Comparison of ENCODE assay signal across 31 cellular contexts in the genomic region with DNA sequence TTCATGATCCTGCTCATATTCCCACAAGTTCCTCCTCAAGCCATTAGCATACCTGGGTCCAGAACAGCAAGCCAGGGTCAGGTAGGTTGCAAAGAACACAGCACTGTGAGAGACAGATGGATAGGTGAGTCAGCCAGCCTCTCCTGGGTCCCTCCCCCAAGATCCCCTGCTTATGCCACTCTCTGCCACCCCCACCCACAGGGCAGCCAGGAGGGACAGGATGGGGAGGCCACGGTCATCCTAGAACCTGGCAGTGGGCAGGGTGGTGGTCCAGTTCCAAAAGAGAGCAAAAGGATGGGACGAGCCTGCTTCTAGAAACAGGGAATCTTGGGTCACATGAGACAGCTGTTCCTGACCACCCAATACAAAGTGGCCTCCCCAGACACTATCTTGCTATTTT. TPM values are rescaled to one million over a fixed set of nuclear protein-coding genes. Genes with fewer than 3 reads are reported as not detected.
"Had no signal": no experiment of that assay in that cellular context is flagged by ENCODE, and none has a peak within 500 bp of the region (broad histone marks: within the 10 kb centered on the region; RNA-seq: fewer than 3 reads in every experiment).

No MANE protein-coding gene starts in this region.

- H3K27me3 ChIP-seq: hepatocyte, neural progenitor cell, ovary, suprapubic skin, upper lobe of right lung had no signal

- H3K9me3 ChIP-seq: heart right ventricle, left lung, neutrophil, ovary, spleen, suprapubic skin, thoracic aorta, tibial artery, upper lobe of right lung had no signal

- H2AFZ ChIP-seq: hepatocyte, neural progenitor cell had no signal

- H3K27ac Mint-ChIP-seq: memory B cell; natural killer cell; neural progenitor cell; progenitor cell of endocrine pancreas; stimulated activated naive CD8-positive, alpha-beta T cell treated with anti-CD3 and anti-CD28 coated beads, Interleukin-15, Interleukin-2, amounts not matched to agents 100 ng/mL and 50 ng/mL, for 24 hours had no signal

- H3K4me1 ChIP-seq: heart right ventricle, left lung, upper lobe of right lung had no signal

- H3K4me3 Mint-ChIP-seq: memory B cell; naive B cell; natural killer cell; nephron progenitor cell; neural progenitor cell; stimulated activated effector memory CD8-positive, alpha-beta T cell treated with anti-CD3 and anti-CD28 coated beads, Interleukin-12 subunit alpha, Interleukin-12 subunit beta, amount 100 ng/mL, for 72 hours; stimulated activated naive CD8-positive, alpha-beta T cell treated with anti-CD3 and anti-CD28 coated beads, Interleukin-15, Interleukin-2, amounts not matched to agents 100 ng/mL and 50 ng/mL, for 24 hours had no signal

- H3K36me3 Mint-ChIP-seq: memory B cell; naive B cell; natural killer cell; neural progenitor cell; stimulated activated effector memory CD8-positive, alpha-beta T cell treated with anti-CD3 and anti-CD28 coated beads, Interleukin-12 subunit alpha, Interleukin-12 subunit beta, amount 100 ng/mL, for 72 hours had no signal

- H3K79me2 ChIP-seq: hepatocyte had no signal

- ATAC-seq: heart right ventricle; natural killer cell; right cardiac atrium; sciatic nerve; stimulated activated effector memory CD8-positive, alpha-beta T cell treated with anti-CD3 and anti-CD28 coated beads, Interleukin-12 subunit alpha, Interleukin-12 subunit beta, amount 100 ng/mL, for 72 hours had no signal

- DNase-seq: heart right ventricle; islet precursor cell; kidney glomerular epithelial cell; naive B cell; natural killer cell; nephron progenitor cell; occipital lobe; ovary; retina; right cardiac atrium; small intestine; spleen; stimulated activated CD4-positive, alpha-beta T cell treated with anti-CD3 and anti-CD28 coated beads, Interleukin-4, amount 100 ng/mL, for 24 hours; stimulated activated naive CD4-positive, alpha-beta T cell; tibial artery; trophoblast cell; upper lobe of right lung had no signal

- H3K9ac ChIP-seq: neural progenitor cell had no signal

- H3K4me1 Mint-ChIP-seq: natural killer cell had no signal

- H3K36me3 ChIP-seq: heart right ventricle, left lung, neural progenitor cell, neutrophil, ovary, spleen, suprapubic skin, thoracic aorta, tibial artery, upper lobe of right lung had no signal

- H3K4me3 ChIP-seq: heart right ventricle, hepatocyte, left lung, lung, neural progenitor cell, ovary, spleen, suprapubic skin, thoracic aorta, tibial artery, upper lobe of right lung had no signal

- H3K4me2 ChIP-seq: hepatocyte, neural progenitor cell had no signal

- H3K9me3 Mint-ChIP-seq: memory B cell; naive B cell; natural killer cell; nephron progenitor cell; neural progenitor cell; stimulated activated effector memory CD8-positive, alpha-beta T cell treated with anti-CD3 and anti-CD28 coated beads, Interleukin-12 subunit alpha, Interleukin-12 subunit beta, amount 100 ng/mL, for 72 hours; stimulated activated naive CD8-positive, alpha-beta T cell treated with anti-CD3 and anti-CD28 coated beads, Interleukin-15, Interleukin-2, amounts not matched to agents 100 ng/mL and 50 ng/mL, for 24 hours had no signal

- H3K27ac ChIP-seq: heart right ventricle, hepatocyte, left lung, neural progenitor cell, neutrophil, ovary, spleen, suprapubic skin, thoracic aorta, tibial artery, upper lobe of right lung had no signal

RNA-seq across cellular contexts. Expression of a gene that starts 12.7 kb away (rescaled TPM):
- total RNA-seq: progenitor cell of endocrine pancreas had no signal

RNA-seq across cellular contexts. Expression of a gene that starts 59.5 kb away (rescaled TPM):
- total RNA-seq: heart right ventricle, left colon, lung, natural killer cell, occipital lobe, sciatic nerve, spleen, subcutaneous adipose tissue, upper lobe of right lung had no signal
- polyA plus RNA-seq: lung, small intestine, spleen had no signal
